29 cellular contexts compared by ENCODE assay signal in genomic region chr14:77856930-77857329, GRCh38.
"Had no signal": no experiment of that assay in that cellular context is flagged by ENCODE, and none has a peak within 500 bp of the region (broad histone marks: within the 10 kb centered on the region; RNA-seq: fewer than 3 reads in every experiment).

No MANE protein-coding gene starts in this region.

- H3K79me2 ChIP-seq: hepatocyte had no signal

- DNase-seq: colonic mucosa; cortex of kidney; dermis blood vessel endothelial cell; dorsolateral prefrontal cortex; effector CD4-positive, alpha-beta T cell; effector CD8-positive, alpha-beta T cell; effector memory CD4-positive, alpha-beta T cell; effector memory CD8-positive, alpha-beta T cell; endodermal cell; esophagus squamous epithelium; foreskin fibroblast; foreskin keratinocyte; foreskin melanocyte; gastrocnemius medialis; glutamatergic neuron; head of caudate nucleus; heart left ventricle; heart right ventricle had no signal

- H3K36me3 ChIP-seq: colonic mucosa, gastrocnemius medialis had no signal

- H3K27me3 Mint-ChIP-seq: dendritic cell treated with granulocyte-macrophage colony-stimulating factor and Interleukin-4, amounts not matched to agents 40 ng/mL and 50 ng/mL, for 4 days; effector memory CD8-positive, alpha-beta T cell had no signal

- H3K4me1 ChIP-seq: colonic mucosa, esophagus muscularis mucosa, esophagus squamous epithelium, foreskin keratinocyte, gastroesophageal sphincter had no signal

- H3K27ac Mint-ChIP-seq: dendritic cell treated with granulocyte-macrophage colony-stimulating factor and Interleukin-4, amounts not matched to agents 40 ng/mL and 50 ng/mL, for 4 days; effector memory CD8-positive, alpha-beta T cell; endodermal cell had no signal

- H3K4me3 Mint-ChIP-seq: dendritic cell treated with granulocyte-macrophage colony-stimulating factor and Interleukin-4, amounts not matched to agents 40 ng/mL and 50 ng/mL, for 4 days; effector memory CD8-positive, alpha-beta T cell; endodermal cell had no signal

- H3K4me1 Mint-ChIP-seq: endodermal cell had no signal

- H3K27ac ChIP-seq: colonic mucosa, coronary artery, dorsolateral prefrontal cortex, epithelial cell of prostate, esophagus muscularis mucosa, esophagus squamous epithelium, foreskin keratinocyte, gastrocnemius medialis, gastroesophageal sphincter, heart left ventricle, heart right ventricle, hepatocyte had no signal

- H3K9me3 ChIP-seq: colonic mucosa, esophagus muscularis mucosa, esophagus squamous epithelium, gastrocnemius medialis, gastroesophageal sphincter had no signal

- H3K4me3 ChIP-seq: colonic mucosa, coronary artery, dorsolateral prefrontal cortex, esophagus muscularis mucosa, esophagus squamous epithelium, gastrocnemius medialis, gastroesophageal sphincter, heart left ventricle, heart right ventricle, hepatocyte had no signal

- ATAC-seq: effector memory CD8-positive, alpha-beta T cell; esophagus mucosa; foreskin keratinocyte; gastrocnemius medialis; gastroesophageal sphincter; heart left ventricle; heart right ventricle had no signal

- H3K4me2 ChIP-seq: hepatocyte had no signal

- FAIRE-seq: colon, endometrium, endothelial cell of umbilical vein, frontal cortex had no signal

- H2AFZ ChIP-seq: hepatocyte had no signal

- H3K27me3 ChIP-seq: colonic mucosa, dorsolateral prefrontal cortex, esophagus muscularis mucosa, esophagus squamous epithelium, foreskin keratinocyte, gastrocnemius medialis, gastroesophageal sphincter, heart left ventricle, heart right ventricle, hepatocyte had no signal

- H3K9me3 Mint-ChIP-seq: dendritic cell treated with granulocyte-macrophage colony-stimulating factor and Interleukin-4, amounts not matched to agents 40 ng/mL and 50 ng/mL, for 4 days; effector memory CD8-positive, alpha-beta T cell; endodermal cell had no signal
